Comparison of ENCODE assay signal across 21 cellular contexts in the genomic region with DNA sequence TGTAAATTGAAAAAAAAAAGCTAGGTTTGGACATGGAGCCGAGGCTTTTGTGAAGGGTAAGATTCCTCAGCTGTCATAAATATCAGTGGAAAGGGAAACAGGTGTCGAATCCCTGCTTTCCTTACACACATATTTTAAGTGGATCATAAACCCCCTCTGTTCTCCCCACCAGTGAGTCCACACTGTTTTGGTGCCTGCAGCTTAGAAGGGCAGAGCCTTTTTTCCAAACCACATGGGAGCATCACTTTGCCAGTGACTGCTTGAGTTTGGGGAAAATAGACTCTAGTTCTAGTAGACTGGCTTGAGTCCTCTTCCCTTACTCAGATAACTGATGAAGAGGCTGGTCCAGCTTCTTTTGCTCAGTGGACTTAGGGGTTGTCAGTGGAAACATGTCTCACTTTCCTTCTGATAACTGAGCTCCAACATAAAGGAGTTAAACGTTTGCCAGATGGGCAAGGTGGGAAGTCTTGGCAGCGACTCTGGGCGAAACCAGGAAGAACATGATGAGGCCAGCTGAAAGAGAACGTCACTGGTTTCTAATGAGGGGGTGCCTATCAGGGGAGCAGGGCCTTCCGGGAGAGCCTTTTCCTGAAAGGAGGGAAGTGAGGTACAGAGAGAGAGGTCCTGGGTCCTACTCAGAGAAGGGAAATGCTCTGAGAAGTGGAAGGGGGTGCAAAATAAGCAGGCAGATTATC.
A peak's percentile ranks its signal among the peaks of the same experiment; 100 is the strongest.
DNase-seq lines count a peak whose midpoint lies in the region; FAIRE-seq and TF ChIP-seq lines count a peak whose summit lies in the region.
"Had no signal": no experiment of that assay in that cellular context is flagged by ENCODE, and none has a peak within 500 bp of the region (broad histone marks: within the 10 kb centered on the region; RNA-seq: fewer than 3 reads in every experiment).

No MANE protein-coding gene starts in this region.

- H3K9me3 Mint-ChIP-seq in nephron, result no peaks in the 10 kb centered on the region
- H3K9me3 Mint-ChIP-seq: CD4-positive, alpha-beta T cell had no signal

- TF ChIP-seq CTCF in GM13976 (IDR thresholded peaks at IDR 0.05; ENCODE audit: borderline replicate concordance, control extremely low read depth, extremely low read depth, insufficient read depth, missing control alignments) (no peak), OCI-LY3 (IDR thresholded peaks at IDR 0.05; ENCODE audit: low read depth, low read length) (no peak), nephron (IDR thresholded peaks at IDR 0.05; ENCODE audit: unreplicated experiment in 3 of 3) (no peak), kidney (IDR thresholded peaks at IDR 0.05; ENCODE audit: borderline replicate concordance, extremely low read depth, insufficient read depth) (no peak)

- no peaks in the 10 kb centered on the region for H4K20me1 ChIP-seq in OCI-LY3 (ENCODE audit: insufficient read depth, low read length)
- H4K20me1 ChIP-seq: BLaER1 treated with 17β-estradiol and CSF1 and Interleukin-3, amounts not matched to agents 10 nM and 100 nM had no signal

- DNase-seq in GM13976 (ENCODE audit: low spot score), result peak; percentile 7
- peak; percentile 68 for DNase-seq in epithelial cell of prostate (ENCODE audit: low read depth, low spot score)
- no peak for DNase-seq in NK-92 (lab: John Stamatoyannopoulos, UW; ENCODE audit: unreplicated experiment)
- no peak for DNase-seq in germinal center (ENCODE audit: low spot score)
- no peak for DNase-seq in kidney
- no peak for DNase-seq in dedifferentiated amniotic fluid mesenchymal stem cell (ENCODE audit: extremely low spot score)
- DNase-seq: AML-193; CD4-positive, alpha-beta T cell; H9; IMR-90; KG1; MM.1S; NCI-H2029; NCI-H526 treated with DMSO at 0.1 percent for 48 hours had no signal

- H3K9ac ChIP-seq in OCI-LY3 (ENCODE audit: low read length) (no peak overlapping the region), kidney (ENCODE audit: low read length in 2 of 2) (no peak overlapping the region)
- H3K9ac ChIP-seq: BLaER1 treated with 17β-estradiol and CSF1 and Interleukin-3, amounts not matched to agents 10 nM and 100 nM had no signal

- intact Hi-C loops in kidney (cut with DNase I), result loop anchor here (10.0 kb wide), 1 partner anchor 47 kb away; no protein-coding TSS in a partner anchor

- no peaks in the 10 kb centered on the region for H3K9me3 ChIP-seq in OCI-LY3 (ENCODE audit: insufficient read depth, low read length)
- no peaks in the 10 kb centered on the region for H3K9me3 ChIP-seq in kidney (ENCODE audit: control insufficient read depth in 1 of 2, low read length in 2 of 2)
- H3K9me3 ChIP-seq: A549; BLaER1 treated with 17β-estradiol and CSF1 and Interleukin-3, amounts not matched to agents 10 nM and 100 nM had no signal

- H3K27me3 Mint-ChIP-seq in nephron (ENCODE audit: low read depth), result peaks cover 15% of the 10 kb centered on the region
- H3K27me3 Mint-ChIP-seq: CD4-positive, alpha-beta T cell had no signal

- H3K4me3 ChIP-seq in OCI-LY3 (ENCODE audit: low read length) (no peak overlapping the region), kidney (ENCODE audit: low read length in 2 of 2) (no peak overlapping the region)
- H3K4me3 ChIP-seq: A549; BLaER1 treated with 17β-estradiol and CSF1 and Interleukin-3, amounts not matched to agents 10 nM and 100 nM; GM23338 had no signal

- in situ Hi-C loops in GM13976 (cut with MboI; ENCODE audit: low sequenced_read_pairs, unreplicated experiment), result no loop called here

- H2AFZ ChIP-seq in OCI-LY3 (ENCODE audit: low read depth, low read length), result peak overlapping the region; percentile 34; the same call in 1 of the 2 replicates
- H2AFZ ChIP-seq: GM23338 had no signal

- no peaks in the 10 kb centered on the region for H3K79me2 ChIP-seq in OCI-LY3 (ENCODE audit: low read length)

- H3K27ac Mint-ChIP-seq in nephron, result peak overlapping the region; percentile 6 to 46 (median 19)
- H3K27ac Mint-ChIP-seq: CD4-positive, alpha-beta T cell; GM23338; H9 had no signal

- no peaks in the 10 kb centered on the region for H3K36me3 ChIP-seq in OCI-LY3 (replicated peaks; ENCODE audit: low read depth, low read length)
- H3K36me3 ChIP-seq in kidney (ENCODE audit: control insufficient read depth in 1 of 2, insufficient read depth in 2 of 2, low read length in 2 of 2), result no peaks in the 10 kb centered on the region
- H3K36me3 ChIP-seq: BLaER1 treated with 17β-estradiol and CSF1 and Interleukin-3, amounts not matched to agents 10 nM and 100 nM had no signal

- H3K4me1 ChIP-seq in OCI-LY3 (ENCODE audit: low read length), result peaks cover 25% of the 10 kb centered on the region
- H3K4me1 ChIP-seq in kidney (ENCODE audit: control insufficient read depth in 1 of 2, insufficient read depth in 1 of 2, low read depth in 1 of 2, low read length in 2 of 2), result no peaks in the 10 kb centered on the region

- no peak for FAIRE-seq in kidney (lab: Jason Lieb, UNC)
- FAIRE-seq: A549, G401.6, RCC 7860 had no signal

- no peak overlapping the region for H3K27ac ChIP-seq in OCI-LY3 (ENCODE audit: low read length)
- no peak overlapping the region for H3K27ac ChIP-seq in epithelial cell of prostate
- H3K27ac ChIP-seq in kidney (ENCODE audit: low read depth in 2 of 2, low read length in 2 of 2), result no peak overlapping the region
- H3K27ac ChIP-seq: A549; BLaER1 treated with 17β-estradiol and CSF1 and Interleukin-3, amounts not matched to agents 10 nM and 100 nM had no signal

- H3K36me3 Mint-ChIP-seq in nephron (ENCODE audit: low read depth), result no peaks in the 10 kb centered on the region

- peaks cover 63% of the 10 kb centered on the region for H3K4me1 Mint-ChIP-seq in nephron

- no peak overlapping the region for H3K4me2 ChIP-seq in OCI-LY3 (ENCODE audit: low read length)
- H3K4me2 ChIP-seq: A549; BLaER1 treated with 17β-estradiol and CSF1 and Interleukin-3, amounts not matched to agents 10 nM and 100 nM; GM23338 had no signal

- H3K4me3 Mint-ChIP-seq in nephron, result peak overlapping the region in 1 of 3 experiments; percentile 2
- H3K4me3 Mint-ChIP-seq: CD4-positive, alpha-beta T cell; GM23338; H9 had no signal

- peaks cover 30% of the 10 kb centered on the region for H3K27me3 ChIP-seq in OCI-LY3 (ENCODE audit: low read depth, low read length)
- H3K27me3 ChIP-seq: BLaER1 treated with 17β-estradiol and CSF1 and Interleukin-3, amounts not matched to agents 10 nM and 100 nM had no signal

Comparison
In these comparisons a context has a peak if more than half of its experiments do, and no peak if none do; other contexts are left out.
1. DNase-seq: peak in GM13976 (single experiment) and epithelial cell of prostate (single experiment); none in NK-92 (single experiment), germinal center (single experiment), kidney (single experiment) and dedifferentiated amniotic fluid mesenchymal stem cell (single experiment).